ENCODE assay signal across 22 cellular contexts in genomic region chr2:119681196-119681867, GRCh38. TPM values are rescaled to one million over a fixed set of nuclear protein-coding genes. Genes with fewer than 3 reads are reported as not detected.
DNase-seq lines count a peak whose midpoint lies in the region; ATAC-seq and TF ChIP-seq lines count a peak whose summit lies in the region.
"Had no signal": no experiment of that assay in that cellular context is flagged by ENCODE, and none has a peak within 500 bp of the region (broad histone marks: within the 10 kb centered on the region; RNA-seq: fewer than 3 reads in every experiment).

No MANE protein-coding gene starts in this region.

- CTCF ChIA-PET in activated CD4-positive, alpha-beta memory T cell treated with anti-CD3 and anti-CD28 coated beads, Interleukin-2, amount 10 ng/mL, durations not matched to agents 7 days and 5 days (lab: Charles Lee), result interaction anchor here (0.8 kb wide), 1 partner anchor 23 kb away, joined by 3 read pairs; no protein-coding TSS in a partner anchor
- CTCF ChIA-PET in activated CD4-positive, alpha-beta memory T cell treated with anti-CD3 and anti-CD28 coated beads for 36 hours (lab: Charles Lee), result interaction anchor here (2.2 kb wide), 1 partner anchor 21 kb away, joined by 7 read pairs; no protein-coding TSS in a partner anchor
- CTCF ChIA-PET in CD8-positive, alpha-beta memory T cell (lab: Charles Lee), result interaction anchor here (0.8 to 1.1 kb wide), 2 partner anchors 15 to 496 kb away, joined by 3 read pairs; no protein-coding TSS in a partner anchor

- peaks cover 24% of the 10 kb centered on the region for H3K4me1 Mint-ChIP-seq in activated CD4-positive, alpha-beta memory T cell treated with anti-CD3 and anti-CD28 coated beads, Interleukin-2, amount 10 ng/mL, durations not matched to agents 7 days and 5 days
- peaks cover 35% of the 10 kb centered on the region for H3K4me1 Mint-ChIP-seq in activated CD4-positive, alpha-beta memory T cell treated with anti-CD3 and anti-CD28 coated beads for 36 hours (ENCODE audit: low read depth)
- peaks cover 29 to 38% (median 34%) of the 10 kb centered on the region in 3 donors for H3K4me1 Mint-ChIP-seq in CD8-positive, alpha-beta memory T cell
- H3K4me1 Mint-ChIP-seq in activated naive CD8-positive, alpha-beta T cell treated with anti-CD3 and anti-CD28 coated beads for 36 hours, result peaks cover 25% of the 10 kb centered on the region
- peaks cover 20% of the 10 kb centered on the region for H3K4me1 Mint-ChIP-seq in osteocyte (ENCODE audit: unreplicated experiment)

- no peaks in the 10 kb centered on the region for H3K27me3 ChIP-seq in CD8-positive, alpha-beta memory T cell (ENCODE audit: insufficient read depth, low read length, poor library complexity, severe bottlenecking)
- H3K27me3 ChIP-seq in BE2C, result no peaks in the 10 kb centered on the region
- H3K27me3 ChIP-seq in H7 (ENCODE audit: control insufficient read depth, insufficient read depth, low read length), result no peaks in the 10 kb centered on the region
- H3K27me3 ChIP-seq: colonic mucosa, upper lobe of right lung had no signal

- no peaks in the 10 kb centered on the region for H3K9me3 Mint-ChIP-seq in activated CD4-positive, alpha-beta memory T cell treated with anti-CD3 and anti-CD28 coated beads, Interleukin-2, amount 10 ng/mL, durations not matched to agents 7 days and 5 days
- no peaks in the 10 kb centered on the region for H3K9me3 Mint-ChIP-seq in activated CD4-positive, alpha-beta memory T cell treated with anti-CD3 and anti-CD28 coated beads for 36 hours
- H3K9me3 Mint-ChIP-seq in CD8-positive, alpha-beta memory T cell, result peaks cover 0 to 2% (median 0%) of the 10 kb centered on the region in 5 donors
- H3K9me3 Mint-ChIP-seq in activated naive CD8-positive, alpha-beta T cell treated with anti-CD3 and anti-CD28 coated beads for 36 hours, result no peaks in the 10 kb centered on the region
- H3K9me3 Mint-ChIP-seq in osteocyte (ENCODE audit: unreplicated experiment), result no peaks in the 10 kb centered on the region
- H3K9me3 Mint-ChIP-seq: activated CD8-positive, alpha-beta T cell treated with anti-CD3 and anti-CD28 coated beads for 36 hours had no signal

- no peaks in the 10 kb centered on the region for H3K9me3 ChIP-seq in CD8-positive, alpha-beta memory T cell (ENCODE audit: low read length)
- H3K9me3 ChIP-seq in BE2C, result no peaks in the 10 kb centered on the region
- H3K9me3 ChIP-seq: colonic mucosa, upper lobe of right lung had no signal

- H3K36me3 ChIP-seq in CD8-positive, alpha-beta memory T cell (ENCODE audit: insufficient read depth, low read length), result no peaks in the 10 kb centered on the region
- H3K36me3 ChIP-seq in BE2C, result no peaks in the 10 kb centered on the region; the same call in 1 of the 2 replicates
- peaks cover 8% of the 10 kb centered on the region for H3K36me3 ChIP-seq in H7 (replicated peaks; ENCODE audit: control insufficient read depth, insufficient read depth, low read length)
- H3K36me3 ChIP-seq: colonic mucosa, upper lobe of right lung had no signal

- TF ChIP-seq CTCF in osteocyte (IDR thresholded peaks at IDR 0.05) (no peak), BE2C (IDR thresholded peaks at IDR 0.05; ENCODE audit: low read depth, low read length) (no peak)

- H3K4me3 ChIP-seq in CD8-positive, alpha-beta memory T cell (ENCODE audit: low read length), result no peak overlapping the region
- H3K4me3 ChIP-seq in BE2C (ENCODE audit: low read depth, low read length) (no peak overlapping the region), H7 (ENCODE audit: insufficient read depth, low read depth, low read length) (no peak overlapping the region)
- H3K4me3 ChIP-seq: colonic mucosa, upper lobe of right lung had no signal

- no peak for ATAC-seq in HG02588 (IDR thresholded peaks at IDR 0.05; ENCODE audit: unreplicated experiment)
- ATAC-seq: activated CD8-positive, alpha-beta T cell treated with anti-CD3 and anti-CD28 coated beads for 36 hours; PC-3; Right ventricle myocardium inferior; upper lobe of right lung had no signal

- no peak overlapping the region for H3K27ac ChIP-seq in CD8-positive, alpha-beta memory T cell (ENCODE audit: low read depth, low read length)
- H3K27ac ChIP-seq: colonic mucosa, upper lobe of right lung had no signal

- H3K4me3 Mint-ChIP-seq in activated CD4-positive, alpha-beta memory T cell treated with anti-CD3 and anti-CD28 coated beads, Interleukin-2, amount 10 ng/mL, durations not matched to agents 7 days and 5 days, result peak overlapping the region; percentile 14
- no peak overlapping the region for H3K4me3 Mint-ChIP-seq in activated CD4-positive, alpha-beta memory T cell treated with anti-CD3 and anti-CD28 coated beads for 36 hours
- H3K4me3 Mint-ChIP-seq in CD8-positive, alpha-beta memory T cell, result peak overlapping the region; percentile 11 to 93 (median 47)
- H3K4me3 Mint-ChIP-seq in activated naive CD8-positive, alpha-beta T cell treated with anti-CD3 and anti-CD28 coated beads for 36 hours, result peak overlapping the region; percentile 35
- peak overlapping the region; percentile 45 for H3K4me3 Mint-ChIP-seq in osteocyte (ENCODE audit: unreplicated experiment)

- no peak for DNase-seq in activated CD4-positive, alpha-beta memory T cell treated with anti-CD3 and anti-CD28 coated beads, Interleukin-2, amount 10 ng/mL, durations not matched to agents 7 days and 5 days
- no peak for DNase-seq in activated CD4-positive, alpha-beta memory T cell treated with anti-CD3 and anti-CD28 coated beads for 36 hours
- DNase-seq in CD8-positive, alpha-beta memory T cell, result no peak
- no peak for DNase-seq in activated naive CD8-positive, alpha-beta T cell treated with anti-CD3 and anti-CD28 coated beads for 36 hours
- DNase-seq in osteocyte (ENCODE audit: extremely low spot score, unreplicated experiment) (no peak), BE2C (no peak), H7 (no peak)
- DNase-seq: activated CD4-positive, CD25-positive, alpha-beta regulatory T cell; activated CD8-positive, alpha-beta T cell treated with anti-CD3 and anti-CD28 coated beads for 36 hours; activated T-cell treated with anti-CD3 and anti-CD28 coated beads, Interleukin-2, amount 50 U/mL, for 1 hour; colonic mucosa; effector memory CD4-positive, alpha-beta T cell; EL; Karpas-422; mesendoderm; MV-4-11; NCI-H146; NCI-H510A treated with DMSO at 0.1 percent for 48 hours; PC-3; upper lobe of right lung had no signal

- POLR2A ChIA-PET in activated CD4-positive, alpha-beta memory T cell treated with anti-CD3 and anti-CD28 coated beads, Interleukin-2, amount 10 ng/mL, durations not matched to agents 7 days and 5 days (lab: Charles Lee), result no interaction called here
- POLR2A ChIA-PET in activated CD4-positive, alpha-beta memory T cell treated with anti-CD3 and anti-CD28 coated beads for 36 hours (lab: Charles Lee), result no interaction called here
- POLR2A ChIA-PET in CD8-positive, alpha-beta memory T cell (lab: Charles Lee), result no interaction called here

- intact Hi-C loops in activated CD4-positive, alpha-beta memory T cell treated with anti-CD3 and anti-CD28 coated beads for 36 hours (cut with micrococcal nuclease), result no loop called here

- peaks cover 4% of the 10 kb centered on the region for H3K36me3 Mint-ChIP-seq in activated CD4-positive, alpha-beta memory T cell treated with anti-CD3 and anti-CD28 coated beads, Interleukin-2, amount 10 ng/mL, durations not matched to agents 7 days and 5 days (ENCODE audit: low read depth)
- H3K36me3 Mint-ChIP-seq in activated CD4-positive, alpha-beta memory T cell treated with anti-CD3 and anti-CD28 coated beads for 36 hours, result peaks cover 4% of the 10 kb centered on the region
- peaks cover 0 to 30% (median 0%) of the 10 kb centered on the region in 3 donors for H3K36me3 Mint-ChIP-seq in CD8-positive, alpha-beta memory T cell
- peaks cover 9% of the 10 kb centered on the region for H3K36me3 Mint-ChIP-seq in activated naive CD8-positive, alpha-beta T cell treated with anti-CD3 and anti-CD28 coated beads for 36 hours
- H3K36me3 Mint-ChIP-seq in osteocyte (ENCODE audit: unreplicated experiment), result peaks cover 4% of the 10 kb centered on the region

- H3K27ac Mint-ChIP-seq in activated CD4-positive, alpha-beta memory T cell treated with anti-CD3 and anti-CD28 coated beads, Interleukin-2, amount 10 ng/mL, durations not matched to agents 7 days and 5 days, result no peak overlapping the region
- no peak overlapping the region for H3K27ac Mint-ChIP-seq in activated CD4-positive, alpha-beta memory T cell treated with anti-CD3 and anti-CD28 coated beads for 36 hours
- peak overlapping the region in 2 of 8 donors; percentile 22 to 47 for H3K27ac Mint-ChIP-seq in CD8-positive, alpha-beta memory T cell
- no peak overlapping the region for H3K27ac Mint-ChIP-seq in activated naive CD8-positive, alpha-beta T cell treated with anti-CD3 and anti-CD28 coated beads for 36 hours
- no peak overlapping the region for H3K27ac Mint-ChIP-seq in osteocyte (ENCODE audit: unreplicated experiment)
- H3K27ac Mint-ChIP-seq: activated CD8-positive, alpha-beta T cell treated with anti-CD3 and anti-CD28 coated beads for 36 hours had no signal

- H3K4me1 ChIP-seq in CD8-positive, alpha-beta memory T cell (ENCODE audit: insufficient read depth, low read length), result peaks cover 12% of the 10 kb centered on the region
- peaks cover 4% of the 10 kb centered on the region; the same call in 1 of the 2 replicates for H3K4me1 ChIP-seq in BE2C
- H3K4me1 ChIP-seq: colonic mucosa had no signal

- peaks cover 8% of the 10 kb centered on the region for H3K27me3 Mint-ChIP-seq in activated CD4-positive, alpha-beta memory T cell treated with anti-CD3 and anti-CD28 coated beads, Interleukin-2, amount 10 ng/mL, durations not matched to agents 7 days and 5 days
- H3K27me3 Mint-ChIP-seq in activated CD4-positive, alpha-beta memory T cell treated with anti-CD3 and anti-CD28 coated beads for 36 hours, result no peaks in the 10 kb centered on the region
- H3K27me3 Mint-ChIP-seq in CD8-positive, alpha-beta memory T cell, result peaks cover 0 to 6% of the 10 kb centered on the region in 2 donors
- H3K27me3 Mint-ChIP-seq in activated naive CD8-positive, alpha-beta T cell treated with anti-CD3 and anti-CD28 coated beads for 36 hours, result no peaks in the 10 kb centered on the region
- H3K27me3 Mint-ChIP-seq in osteocyte (ENCODE audit: unreplicated experiment), result peaks cover 3% of the 10 kb centered on the region
- H3K27me3 Mint-ChIP-seq: activated CD8-positive, alpha-beta T cell treated with anti-CD3 and anti-CD28 coated beads for 36 hours had no signal

RNA-seq across cellular contexts. Expression of gene TMEM177, which starts 2.3 kb away (rescaled TPM):
- total RNA-seq in activated CD4-positive, alpha-beta memory T cell treated with anti-CD3 and anti-CD28 coated beads, Interleukin-2, amount 10 ng/mL, durations not matched to agents 7 days and 5 days, result 1 to 10 TPM; 8.3 to 8.5 TPM
- 10 to 100 TPM; 13.5 to 14.9 TPM for total RNA-seq in activated CD4-positive, alpha-beta memory T cell treated with anti-CD3 and anti-CD28 coated beads for 36 hours
- total RNA-seq in CD8-positive, alpha-beta memory T cell, result 10 to 100 TPM; 16.1 to 17.1 TPM
- polyA plus RNA-seq in CD8-positive, alpha-beta memory T cell, result 9.8 TPM
- 10 to 100 TPM; 18.1 to 20.8 TPM for total RNA-seq in activated naive CD8-positive, alpha-beta T cell treated with anti-CD3 and anti-CD28 coated beads for 36 hours
- total RNA-seq in osteocyte, result 7.4 and 7.6 TPM in 2 replicates
- polyA plus RNA-seq in BE2C (2012; ENCODE audit: insufficient read depth, insufficient read length, low read depth), result 22.9 TPM
- total RNA-seq in H7 (2014; rRNA removed; shearing (Covaris generic)), result 86.6 and 90.0 TPM in 2 replicates
